ENCODE assay signal across 8 cellular contexts in genomic region chr9:121271368-121272351, GRCh38. TPM values are rescaled to one million over a fixed set of nuclear protein-coding genes. Genes with fewer than 3 reads are reported as not detected.
DNase-seq lines count a peak whose midpoint lies in the region; ATAC-seq, FAIRE-seq and TF ChIP-seq lines count a peak whose summit lies in the region.

No MANE protein-coding gene starts in this region.

- intact Hi-C loops in K562 (cut with micrococcal nuclease) (no loop called here), lower lobe of right lung (cut with DNase I) (no loop called here)

- TF ChIP-seq EP300 in K562 (IDR thresholded peaks at IDR 0.05; ENCODE audit: low read length): no peak

- H3K9me1 ChIP-seq in K562 (ENCODE audit: control insufficient read depth, insufficient read depth, low read length): no peaks in the 10 kb centered on the region

- H4K20me1 ChIP-seq in K562 (replicated peaks; ENCODE audit: control insufficient read depth, insufficient read depth, low read length): no peaks in the 10 kb centered on the region

- H3K36me3 ChIP-seq in K562 (ENCODE audit: control insufficient read depth, insufficient read depth, low read length) (no peaks in the 10 kb centered on the region), lower lobe of right lung (no peaks in the 10 kb centered on the region), thoracic aorta (no peaks in the 10 kb centered on the region)

- no peak for TF ChIP-seq RAD21 in K562 (CRISPR knock-in tag; conservative IDR thresholded peaks at IDR 0.05 in 1 of 2, IDR thresholded peaks at IDR 0.05 in 1 of 2)

- H3K79me2 ChIP-seq in K562 (ENCODE audit: control insufficient read depth, insufficient read depth, low read length): no peaks in the 10 kb centered on the region

- BruUV-seq in K562 (replicated peaks; lab: Mats Ljungman, UMichigan): no TSS peak

- peak; percentile 92 for DNase-seq in LHCN-M2 (ENCODE audit: low read depth)
- DNase-seq in K562 (ENCODE audit: extremely low read depth in 1 of 4, low spot score in 3 of 4): no peak
- peak; percentile 70 for DNase-seq in lower lobe of right lung
- no peak for DNase-seq in thoracic aorta (ENCODE audit: low spot score)
- no peak for DNase-seq in T-helper 1 cell
- DNase-seq in NCI-H1694 (lab: John Stamatoyannopoulos, UW): no peak
- DNase-seq in iPS-NIHi11 (ENCODE audit: low spot score): no peak

- H3K4me1 ChIP-seq in K562 (replicated peaks in 1 of 2; ENCODE audit: control insufficient read depth in 2 of 2, insufficient read depth in 2 of 2, low read length in 2 of 2): peaks cover 14 to 31% of the 10 kb centered on the region in 2 experiments
- peaks cover 59% of the 10 kb centered on the region for H3K4me1 ChIP-seq in lower lobe of right lung
- peaks cover 58 to 78% of the 10 kb centered on the region in 2 donors for H3K4me1 ChIP-seq in thoracic aorta (ENCODE audit: control insufficient read depth in 1 of 2, low read depth in 2 of 2)

- H3K27me3 ChIP-seq in K562 (ENCODE audit: control insufficient read depth in 2 of 2, insufficient read depth in 2 of 2, low read length in 2 of 2) (no peaks in the 10 kb centered on the region), lower lobe of right lung (ENCODE audit: low read depth) (no peaks in the 10 kb centered on the region), thoracic aorta (replicated peaks; ENCODE audit: insufficient read depth) (no peaks in the 10 kb centered on the region)

- no peak overlapping the region for H3K4me3 ChIP-seq in K562
- H3K4me3 ChIP-seq in lower lobe of right lung: peak overlapping the region; percentile 22
- H3K4me3 ChIP-seq in thoracic aorta: peak overlapping the region; percentile 90

- CTCF ChIA-PET in K562 (lab: Yijun Ruan, JAX; ENCODE audit: low intra/inter-chr PET ratio): interaction anchor here (0.6 kb wide), 2 partner anchors 52 to 976 kb away, joined by 3 to 4 read pairs; no protein-coding TSS in a partner anchor

- H3K9ac ChIP-seq in K562 (ENCODE audit: insufficient read depth in 1 of 2, low read depth in 2 of 2, low read length in 2 of 2): peak overlapping the region in 1 of 2 experiments; percentile 75; a peak in 1 of 4 replicates

- POLR2A ChIA-PET in K562 (lab: Yijun Ruan, JAX): interaction anchor here (0.8 to 1.8 kb wide), 4 partner anchors 8 to 1013 kb away, joined by 3 to 5 read pairs (median 3); no protein-coding TSS in a partner anchor

- in situ Hi-C loops in K562 (cut with MboI): no loop called here

- no peak for TF ChIP-seq POLR2A in K562 (conservative IDR thresholded peaks at IDR 0.05)

- H3K27ac ChIP-seq in K562 (ENCODE audit: extremely low read depth, low read depth, low read length) (no peak overlapping the region), lower lobe of right lung (peak overlapping the region; percentile 34), thoracic aorta (peak overlapping the region; percentile 90 to 99)

- 0 out of 2 replicates have a peak overlapping the region, but pooled peaks have one; percentile 22 for H2AFZ ChIP-seq in K562 (ENCODE audit: low read depth, low read length)

- no peak for FAIRE-seq in K562 (lab: Jason Lieb, UNC)

- H3K9me3 ChIP-seq in K562 (replicated peaks; ENCODE audit: control insufficient read depth, insufficient read depth, low read depth, low read length): no peaks in the 10 kb centered on the region
- no peaks in the 10 kb centered on the region for H3K9me3 ChIP-seq in lower lobe of right lung
- H3K9me3 ChIP-seq in thoracic aorta: no peaks in the 10 kb centered on the region

- TF ChIP-seq CTCF in K562 (IDR thresholded peaks at IDR 0.05 in 2 of 3, conservative IDR thresholded peaks at IDR 0.05 in 1 of 3; ENCODE audit: insufficient read depth in 2 of 3, low read depth in 1 of 3, low read length in 3 of 3) (no peak), lower lobe of right lung (IDR thresholded peaks at IDR 0.05) (no peak), thoracic aorta (IDR thresholded peaks at IDR 0.05) (no peak)

- H3K4me2 ChIP-seq in K562 (ENCODE audit: insufficient read depth, low read length): no peak overlapping the region

- 21% methylated on average over 12 of the region's 13 CpGs for WGBS in K562 (ENCODE audit: insufficient coverage, low coverage, missing lambda C conversion rate)

- ATAC-seq in K562 (no peak), lower lobe of right lung (peak; percentile 13 to 60), thoracic aorta (ENCODE audit: insufficient number of reproducible peaks, low FRiP score, low read depth) (no peak), HG03432 (IDR thresholded peaks at IDR 0.05; ENCODE audit: unreplicated experiment) (no peak)

TF ChIP-seq in K562, 482 proteins besides CTCF, POLR2A, EP300 and RAD21:
- TF ChIP-seq HMG20A (CRISPR knock-in tag; conservative IDR thresholded peaks at IDR 0.05) (no peak), FOXM1 (IDR thresholded peaks at IDR 0.05; ENCODE audit: low read depth) (no peak), FOXM1 (CRISPR knock-in tag; IDR thresholded peaks at IDR 0.05; ENCODE audit: low read depth) (no peak), NRF1 (conservative IDR thresholded peaks at IDR 0.05 in 1 of 2, IDR thresholded peaks at IDR 0.05 in 1 of 2) (no peak), TRIM24 (IDR thresholded peaks at IDR 0.05) (no peak), ZBTB33 (CRISPR knock-in tag; IDR thresholded peaks at IDR 0.05) (0 out of 2 replicates have a peak, but pooled peaks have one; percentile 15), MEIS2 (IDR thresholded peaks at IDR 0.05; ENCODE audit: partially characterized antibody) (peak; percentile 11), ZBTB34 (CRISPR knock-in tag; IDR thresholded peaks at IDR 0.05) (no peak)

RNA-seq across cellular contexts. Expression of gene GSN, which starts 3.7 kb away (rescaled TPM):
- total RNA-seq in LHCN-M2 (2014; rRNA removed): 453 and 467 TPM in 2 replicates
- polyA plus RNA-seq in LHCN-M2 (2012): 476 TPM
- total RNA-seq in K562 (2011; cell fraction: chromatin; rRNA removed; ENCODE audit: low replicate concordance): 15.3 and 27.0 TPM in 2 replicates
- total RNA-seq in K562 (2011; cell fraction: nucleolus; rRNA removed): 9.9 and 11.0 TPM in 2 replicates
- 8.1 and 9.2 TPM in 2 replicates for total RNA-seq in K562 (2011; cell fraction: nucleoplasm; rRNA removed)
- total RNA-seq in K562 (2014; rRNA removed): 8.2 and 10.8 TPM in 2 replicates
- total RNA-seq in K562 (2014; rRNA removed; fragmentation: Illumina TruSeq; extraction: Trizol): 3.3 and 3.5 TPM in 2 replicates
- total RNA-seq in K562 (2015; rRNA removed; fragmentation: Illumina TruSeq; extraction: Trizol): 12.3 and 12.4 TPM in 2 replicates
- 9.0 and 9.6 TPM in 2 replicates for total RNA-seq in K562 (2021)
- 16.6 and 24.2 TPM in 2 replicates for polyA plus RNA-seq in K562 (2011; rRNA removed)
- 27.5 and 34.5 TPM in 2 replicates for polyA plus RNA-seq in K562 (2011; cell fraction: cytosol; rRNA removed)
- 15.8 and 17.0 TPM in 2 replicates for polyA plus RNA-seq in K562 (2011; cell fraction: nucleus; rRNA removed)
- 11.2 and 34.5 TPM in 2 replicates for polyA plus RNA-seq in K562 (2012)
- polyA plus RNA-seq in K562 (2014; fragmentation: Illumina TruSeq; extraction: Trizol): 5.2 and 7.4 TPM in 2 replicates
- polyA plus RNA-seq in K562 (2014; fragmentation: Nextera tagmentation; extraction: Ambion mirVana): under 1 TPM; 0.39 to 0.41 TPM
- 7.5 and 11.2 TPM in 2 replicates for polyA plus RNA-seq in K562 (2014; rRNA removed)
- polyA minus RNA-seq in K562 (2011; rRNA and poly(A)+ RNA removed): 23.7 and 31.3 TPM in 2 replicates
- 24.8 and 27.9 TPM in 2 replicates for polyA minus RNA-seq in K562 (2011; cell fraction: cytosol; rRNA and poly(A)+ RNA removed)
- 6.2 and 9.0 TPM in 2 replicates for polyA minus RNA-seq in K562 (2011; cell fraction: nucleus; rRNA and poly(A)+ RNA removed)
- total RNA-seq in lower lobe of right lung: 388 TPM
- 1,000 to 10,000 TPM; 3,187 to 4,234 TPM for total RNA-seq in thoracic aorta

Comparison
In these comparisons a context has a peak if more than half of its experiments do, and no peak if none do; other contexts are left out.
1. DNase-seq: peak in LHCN-M2 (single experiment) and lower lobe of right lung (single experiment); none in K562 (0 of 4), thoracic aorta (single experiment), T-helper 1 cell (0 of 5), NCI-H1694 (single experiment) and iPS-NIHi11 (single experiment).
2. ATAC-seq: peak in lower lobe of right lung (2 of 2); none in K562 (single experiment), thoracic aorta (single experiment) and HG03432 (single experiment).
3. RNA of gene GSN, which starts 3.7 kb away (total RNA-seq): 3,187 to 4,234 TPM in thoracic aorta, 453 to 467 TPM in LHCN-M2 and 388 TPM in lower lobe of right lung (single experiment); 3.3 to 27.0 TPM in K562; every median in the first group is over 10 times any median in the second.